In the genomic region with DNA sequence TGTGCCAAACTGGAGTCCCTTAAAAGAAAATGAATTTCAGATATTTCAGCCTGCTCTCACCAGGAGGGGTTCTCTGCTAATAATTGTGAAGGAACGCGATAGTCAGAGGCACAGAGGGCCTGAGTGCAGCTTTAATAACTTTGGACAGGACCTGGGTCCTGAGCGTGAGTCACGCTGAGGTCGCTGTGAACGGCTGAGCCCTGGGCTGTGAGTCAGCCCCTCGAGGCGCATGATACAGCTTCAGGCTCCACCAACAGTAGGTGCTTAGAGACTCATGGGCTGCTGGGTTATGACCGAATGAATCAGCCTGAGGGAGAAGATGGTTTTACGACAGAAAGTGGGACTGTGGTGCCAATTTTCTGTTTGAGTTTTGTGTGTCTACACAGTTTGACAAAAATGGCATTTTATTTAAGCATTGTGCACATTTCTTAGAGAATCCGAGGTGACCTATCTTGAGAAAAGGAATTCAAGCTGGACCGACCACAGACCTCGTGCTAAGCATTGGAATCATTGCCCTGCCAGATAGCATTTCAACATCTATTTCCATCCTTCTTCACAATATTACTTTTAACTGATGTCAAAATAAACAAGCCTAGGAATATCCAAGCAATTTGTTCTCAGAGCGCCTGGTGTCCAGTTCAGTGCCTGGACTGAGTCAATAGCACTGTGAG, we compare ENCODE assay signal across 9 cellular contexts.
DNase-seq lines count a peak whose midpoint lies in the region; ATAC-seq, FAIRE-seq and TF ChIP-seq lines count a peak whose summit lies in the region.
"Had no signal": no experiment of that assay in that cellular context is flagged by ENCODE, and none has a peak within 500 bp of the region (broad histone marks: within the 10 kb centered on the region; RNA-seq: fewer than 3 reads in every experiment).

No MANE protein-coding gene starts in this region.

- no peaks in the 10 kb centered on the region for H3K9me3 ChIP-seq in HepG2 (ENCODE audit: low read length)

- FAIRE-seq in bronchial epithelial cell (lab: Jason Lieb, UNC) (no peak), HepG2 (lab: Jason Lieb, UNC) (no peak), urothelium cell line (lab: Jason Lieb, UNC) (no peak)

- peaks cover 2 to 12% of the 10 kb centered on the region in 2 donors for H3K9me3 Mint-ChIP-seq in stimulated activated naive B cell treated with anti-CD40 and anti-IgM and Interleukin-4, amounts not matched to agents 10 μg/mL and 1 μg/mL and 100 μg/mL, for 72 hours

- no TSS peak for BruUV-seq in HepG2 (replicated peaks; lab: Mats Ljungman, UMichigan)

- no peaks in the 10 kb centered on the region for H4K20me1 ChIP-seq in HepG2 (ENCODE audit: insufficient read depth, low read length)

- WGBS in HepG2 (ENCODE audit: low lambda C conversion rate) = 7% methylated on average over 14 of the region's 14 CpGs

- no peak for TF ChIP-seq RAD21 in HepG2 (CRISPR knock-in tag; IDR thresholded peaks at IDR 0.05)

- H3K27me3 Mint-ChIP-seq in stimulated activated naive B cell treated with anti-CD40 and anti-IgM and Interleukin-4, amounts not matched to agents 10 μg/mL and 1 μg/mL and 100 μg/mL, for 72 hours = peaks cover 0 to under 1% of the 10 kb centered on the region in 2 donors

- TF ChIP-seq CTCF in bronchial epithelial cell (IDR thresholded peaks at IDR 0.05; ENCODE audit: insufficient read depth, low read length, severe bottlenecking) (no peak), HepG2 (CRISPR knock-in tag; IDR thresholded peaks at IDR 0.05) (no peak)

- intact Hi-C loops in HepG2 (cut with micrococcal nuclease; ENCODE audit: unreplicated experiment) = no loop called here

- no peaks in the 10 kb centered on the region for H3K36me3 ChIP-seq in bronchial epithelial cell (ENCODE audit: control insufficient read depth, insufficient read depth, low read length)
- no peaks in the 10 kb centered on the region for H3K36me3 ChIP-seq in HepG2 (replicated peaks in 1 of 2; ENCODE audit: control insufficient read depth in 1 of 2, insufficient read depth in 2 of 2, low read length in 2 of 2)

- H3K4me2 ChIP-seq in HepG2 (ENCODE audit: low read depth, low read length) = no peak overlapping the region

- DNase-seq in LHCN-M2 (ENCODE audit: low read depth) (peak; percentile 99), bronchial epithelial cell (ENCODE audit: low read depth) (peak; percentile 80), HepG2 (ENCODE audit: low spot score) (peak; percentile 26), urothelium cell line (ENCODE audit: low spot score) (peak; percentile 94)
- no peak for DNase-seq in stimulated activated CD8-positive, alpha-beta memory T cell treated with anti-CD3 and anti-CD28 coated beads, Interleukin-4, amount 100 ng/mL, for 48 hours
- no peak for DNase-seq in stimulated activated CD4-positive, alpha-beta T cell treated with anti-CD3 and anti-CD28 coated beads, Interleukin-2, amount 100 ng/mL, for 48 hours
- no peak for DNase-seq in stimulated activated naive B cell treated with anti-CD40 and anti-IgM and Interleukin-4, amounts not matched to agents 10 μg/mL and 1 μg/mL and 100 μg/mL, for 72 hours
- DNase-seq: NCI-H1930 had no signal

- no peaks in the 10 kb centered on the region for H3K27me3 ChIP-seq in bronchial epithelial cell (ENCODE audit: control insufficient read depth, insufficient read depth, low read length)
- peaks cover 1 to 44% of the 10 kb centered on the region in 2 experiments for H3K27me3 ChIP-seq in HepG2 (ENCODE audit: control insufficient read depth in 1 of 2, insufficient read depth in 2 of 2, low read length in 2 of 2)

- no peaks in the 10 kb centered on the region for H3K4me1 Mint-ChIP-seq in stimulated activated naive B cell treated with anti-CD40 and anti-IgM and Interleukin-4, amounts not matched to agents 10 μg/mL and 1 μg/mL and 100 μg/mL, for 72 hours

- no peak overlapping the region for H3K27ac Mint-ChIP-seq in stimulated activated naive B cell treated with anti-CD40 and anti-IgM and Interleukin-4, amounts not matched to agents 10 μg/mL and 1 μg/mL and 100 μg/mL, for 72 hours

- H3K27ac ChIP-seq in HepG2 (ENCODE audit: extremely low read length, insufficient read depth, low read length) = no peak overlapping the region

- POLR2A ChIA-PET in HepG2 (lab: Yijun Ruan, JAX) = no interaction called here

- H3K4me3 ChIP-seq in bronchial epithelial cell (ENCODE audit: low read depth, low read length) (no peak overlapping the region), HepG2 (replicated peaks in 1 of 3; ENCODE audit: insufficient read depth in 1 of 3, low read depth in 2 of 3, low read length in 3 of 3) (no peak overlapping the region)

- no peak for TF ChIP-seq POLR2A in HepG2 (IDR thresholded peaks at IDR 0.05; ENCODE audit: insufficient read depth in 1 of 2, low read depth in 2 of 2, low read length in 2 of 2)

- no peak overlapping the region for H3K9ac ChIP-seq in HepG2 (ENCODE audit: insufficient read depth, low read depth, low read length)

- peak; percentile 82 for ATAC-seq in HepG2
- ATAC-seq in GM21515 (IDR thresholded peaks at IDR 0.05; ENCODE audit: unreplicated experiment) = no peak
- no peak for ATAC-seq in stimulated activated naive B cell treated with anti-CD40 and anti-IgM and Interleukin-4, amounts not matched to agents 10 μg/mL and 1 μg/mL and 100 μg/mL, for 72 hours (replicated peaks)

- H2AFZ ChIP-seq in HepG2 (ENCODE audit: low read length) = no peak overlapping the region

- H3K4me1 ChIP-seq in HepG2 (ENCODE audit: insufficient read depth, low read length) = no peaks in the 10 kb centered on the region

- H3K79me2 ChIP-seq in HepG2 (ENCODE audit: insufficient read depth, low read length) = no peaks in the 10 kb centered on the region

- H3K36me3 Mint-ChIP-seq in stimulated activated naive B cell treated with anti-CD40 and anti-IgM and Interleukin-4, amounts not matched to agents 10 μg/mL and 1 μg/mL and 100 μg/mL, for 72 hours = no peaks in the 10 kb centered on the region

- H3K4me3 Mint-ChIP-seq in stimulated activated naive B cell treated with anti-CD40 and anti-IgM and Interleukin-4, amounts not matched to agents 10 μg/mL and 1 μg/mL and 100 μg/mL, for 72 hours = no peak overlapping the region

- in situ Hi-C loops in HepG2 (cut with HindIII; ENCODE audit: extremely low pct_ligation_motif_present, low pct_unique_long_range_greater_than_20kb) = no loop called here

- TF ChIP-seq EP300 in HepG2 (IDR thresholded peaks at IDR 0.05; ENCODE audit: low read depth in 2 of 2, low read length in 2 of 2) (no peak), HepG2 (CRISPR knock-in tag; IDR thresholded peaks at IDR 0.05; ENCODE audit: borderline replicate concordance) (no peak)

- CTCF ChIA-PET in HepG2 (lab: Yijun Ruan, JAX; ENCODE audit: low intra/inter-chr PET ratio, low total read pairs) = no interaction called here

TF ChIP-seq in HepG2, 621 proteins besides CTCF, POLR2A, EP300 and RAD21:
- TF ChIP-seq ZNF547 (CRISPR knock-in tag; IDR thresholded peaks at IDR 0.05) (no peak), FOSL2 (CRISPR knock-in tag; IDR thresholded peaks at IDR 0.05) (peak; percentile 67), REXO4 (CRISPR knock-in tag; IDR thresholded peaks at IDR 0.05; ENCODE audit: borderline replicate concordance) (no peak)

Comparison
In these comparisons a context has a peak if more than half of its experiments do, and no peak if none do; other contexts are left out.
1. DNase-seq: peak in LHCN-M2 (single experiment), bronchial epithelial cell (single experiment), HepG2 (single experiment) and urothelium cell line (single experiment); none in stimulated activated CD8-positive, alpha-beta memory T cell treated with anti-CD3 and anti-CD28 coated beads, Interleukin-4, amount 100 ng/mL, for 48 hours (single experiment), stimulated activated CD4-positive, alpha-beta T cell treated with anti-CD3 and anti-CD28 coated beads, Interleukin-2, amount 100 ng/mL, for 48 hours (0 of 2) and stimulated activated naive B cell treated with anti-CD40 and anti-IgM and Interleukin-4, amounts not matched to agents 10 μg/mL and 1 μg/mL and 100 μg/mL, for 72 hours (single experiment).